Comparison of ENCODE assay signal across 2 cellular contexts in the genomic region with DNA sequence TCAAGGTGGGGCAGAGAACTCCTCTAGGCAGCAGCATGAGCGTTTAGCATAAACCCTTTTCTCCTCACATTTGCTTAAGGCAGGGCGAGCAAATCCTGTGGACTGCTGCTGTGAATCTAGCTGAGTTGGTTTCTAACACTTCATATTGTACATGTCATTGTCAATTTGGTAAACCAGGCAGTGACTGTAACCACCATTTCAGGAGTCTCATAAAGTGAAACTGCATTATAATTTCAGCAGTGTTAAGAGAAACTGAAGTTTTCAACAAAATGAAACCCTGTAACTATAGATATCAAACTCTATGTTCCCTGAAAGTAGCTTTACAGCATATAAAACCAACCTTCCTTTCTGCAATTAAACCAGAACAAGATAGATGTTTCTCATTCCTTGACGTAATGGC.
TF ChIP-seq lines count a peak whose summit lies in the region.

No MANE protein-coding gene starts in this region.

TF ChIP-seq in GM23338, 12 proteins besides CTCF, POLR2A, EP300 and RAD21 (continues in another document):
- TF ChIP-seq, protein P1, sequence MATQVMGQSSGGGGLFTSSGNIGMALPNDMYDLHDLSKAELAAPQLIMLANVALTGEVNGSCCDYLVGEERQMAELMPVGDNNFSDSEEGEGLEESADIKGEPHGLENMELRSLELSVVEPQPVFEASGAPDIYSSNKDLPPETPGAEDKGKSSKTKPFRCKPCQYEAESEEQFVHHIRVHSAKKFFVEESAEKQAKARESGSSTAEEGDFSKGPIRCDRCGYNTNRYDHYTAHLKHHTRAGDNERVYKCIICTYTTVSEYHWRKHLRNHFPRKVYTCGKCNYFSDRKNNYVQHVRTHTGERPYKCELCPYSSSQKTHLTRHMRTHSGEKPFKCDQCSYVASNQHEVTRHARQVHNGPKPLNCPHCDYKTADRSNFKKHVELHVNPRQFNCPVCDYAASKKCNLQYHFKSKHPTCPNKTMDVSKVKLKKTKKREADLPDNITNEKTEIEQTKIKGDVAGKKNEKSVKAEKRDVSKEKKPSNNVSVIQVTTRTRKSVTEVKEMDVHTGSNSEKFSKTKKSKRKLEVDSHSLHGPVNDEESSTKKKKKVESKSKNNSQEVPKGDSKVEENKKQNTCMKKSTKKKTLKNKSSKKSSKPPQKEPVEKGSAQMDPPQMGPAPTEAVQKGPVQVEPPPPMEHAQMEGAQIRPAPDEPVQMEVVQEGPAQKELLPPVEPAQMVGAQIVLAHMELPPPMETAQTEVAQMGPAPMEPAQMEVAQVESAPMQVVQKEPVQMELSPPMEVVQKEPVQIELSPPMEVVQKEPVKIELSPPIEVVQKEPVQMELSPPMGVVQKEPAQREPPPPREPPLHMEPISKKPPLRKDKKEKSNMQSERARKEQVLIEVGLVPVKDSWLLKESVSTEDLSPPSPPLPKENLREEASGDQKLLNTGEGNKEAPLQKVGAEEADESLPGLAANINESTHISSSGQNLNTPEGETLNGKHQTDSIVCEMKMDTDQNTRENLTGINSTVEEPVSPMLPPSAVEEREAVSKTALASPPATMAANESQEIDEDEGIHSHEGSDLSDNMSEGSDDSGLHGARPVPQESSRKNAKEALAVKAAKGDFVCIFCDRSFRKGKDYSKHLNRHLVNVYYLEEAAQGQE (IDR thresholded peaks at IDR 0.05; ENCODE audit: unreplicated experiment), result no peak
- no peak for TF ChIP-seq EZH2 (IDR thresholded peaks at IDR 0.05; ENCODE audit: low read depth, unreplicated experiment)
- TF ChIP-seq, protein P2, sequence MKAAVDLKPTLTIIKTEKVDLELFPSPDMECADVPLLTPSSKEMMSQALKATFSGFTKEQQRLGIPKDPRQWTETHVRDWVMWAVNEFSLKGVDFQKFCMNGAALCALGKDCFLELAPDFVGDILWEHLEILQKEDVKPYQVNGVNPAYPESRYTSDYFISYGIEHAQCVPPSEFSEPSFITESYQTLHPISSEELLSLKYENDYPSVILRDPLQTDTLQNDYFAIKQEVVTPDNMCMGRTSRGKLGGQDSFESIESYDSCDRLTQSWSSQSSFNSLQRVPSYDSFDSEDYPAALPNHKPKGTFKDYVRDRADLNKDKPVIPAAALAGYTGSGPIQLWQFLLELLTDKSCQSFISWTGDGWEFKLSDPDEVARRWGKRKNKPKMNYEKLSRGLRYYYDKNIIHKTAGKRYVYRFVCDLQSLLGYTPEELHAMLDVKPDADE (IDR thresholded peaks at IDR 0.05), result no peak
- no peak for TF ChIP-seq POLR2AphosphoS5 (IDR thresholded peaks at IDR 0.05; ENCODE audit: low read depth)
- no peak for TF ChIP-seq EZH2phosphoT487 (IDR thresholded peaks at IDR 0.05; ENCODE audit: unreplicated experiment)
- TF ChIP-seq ZNF331 (CRISPR knock-in tag; IDR thresholded peaks at IDR 0.05; ENCODE audit: low read depth), result no peak
- TF ChIP-seq, protein P3, sequence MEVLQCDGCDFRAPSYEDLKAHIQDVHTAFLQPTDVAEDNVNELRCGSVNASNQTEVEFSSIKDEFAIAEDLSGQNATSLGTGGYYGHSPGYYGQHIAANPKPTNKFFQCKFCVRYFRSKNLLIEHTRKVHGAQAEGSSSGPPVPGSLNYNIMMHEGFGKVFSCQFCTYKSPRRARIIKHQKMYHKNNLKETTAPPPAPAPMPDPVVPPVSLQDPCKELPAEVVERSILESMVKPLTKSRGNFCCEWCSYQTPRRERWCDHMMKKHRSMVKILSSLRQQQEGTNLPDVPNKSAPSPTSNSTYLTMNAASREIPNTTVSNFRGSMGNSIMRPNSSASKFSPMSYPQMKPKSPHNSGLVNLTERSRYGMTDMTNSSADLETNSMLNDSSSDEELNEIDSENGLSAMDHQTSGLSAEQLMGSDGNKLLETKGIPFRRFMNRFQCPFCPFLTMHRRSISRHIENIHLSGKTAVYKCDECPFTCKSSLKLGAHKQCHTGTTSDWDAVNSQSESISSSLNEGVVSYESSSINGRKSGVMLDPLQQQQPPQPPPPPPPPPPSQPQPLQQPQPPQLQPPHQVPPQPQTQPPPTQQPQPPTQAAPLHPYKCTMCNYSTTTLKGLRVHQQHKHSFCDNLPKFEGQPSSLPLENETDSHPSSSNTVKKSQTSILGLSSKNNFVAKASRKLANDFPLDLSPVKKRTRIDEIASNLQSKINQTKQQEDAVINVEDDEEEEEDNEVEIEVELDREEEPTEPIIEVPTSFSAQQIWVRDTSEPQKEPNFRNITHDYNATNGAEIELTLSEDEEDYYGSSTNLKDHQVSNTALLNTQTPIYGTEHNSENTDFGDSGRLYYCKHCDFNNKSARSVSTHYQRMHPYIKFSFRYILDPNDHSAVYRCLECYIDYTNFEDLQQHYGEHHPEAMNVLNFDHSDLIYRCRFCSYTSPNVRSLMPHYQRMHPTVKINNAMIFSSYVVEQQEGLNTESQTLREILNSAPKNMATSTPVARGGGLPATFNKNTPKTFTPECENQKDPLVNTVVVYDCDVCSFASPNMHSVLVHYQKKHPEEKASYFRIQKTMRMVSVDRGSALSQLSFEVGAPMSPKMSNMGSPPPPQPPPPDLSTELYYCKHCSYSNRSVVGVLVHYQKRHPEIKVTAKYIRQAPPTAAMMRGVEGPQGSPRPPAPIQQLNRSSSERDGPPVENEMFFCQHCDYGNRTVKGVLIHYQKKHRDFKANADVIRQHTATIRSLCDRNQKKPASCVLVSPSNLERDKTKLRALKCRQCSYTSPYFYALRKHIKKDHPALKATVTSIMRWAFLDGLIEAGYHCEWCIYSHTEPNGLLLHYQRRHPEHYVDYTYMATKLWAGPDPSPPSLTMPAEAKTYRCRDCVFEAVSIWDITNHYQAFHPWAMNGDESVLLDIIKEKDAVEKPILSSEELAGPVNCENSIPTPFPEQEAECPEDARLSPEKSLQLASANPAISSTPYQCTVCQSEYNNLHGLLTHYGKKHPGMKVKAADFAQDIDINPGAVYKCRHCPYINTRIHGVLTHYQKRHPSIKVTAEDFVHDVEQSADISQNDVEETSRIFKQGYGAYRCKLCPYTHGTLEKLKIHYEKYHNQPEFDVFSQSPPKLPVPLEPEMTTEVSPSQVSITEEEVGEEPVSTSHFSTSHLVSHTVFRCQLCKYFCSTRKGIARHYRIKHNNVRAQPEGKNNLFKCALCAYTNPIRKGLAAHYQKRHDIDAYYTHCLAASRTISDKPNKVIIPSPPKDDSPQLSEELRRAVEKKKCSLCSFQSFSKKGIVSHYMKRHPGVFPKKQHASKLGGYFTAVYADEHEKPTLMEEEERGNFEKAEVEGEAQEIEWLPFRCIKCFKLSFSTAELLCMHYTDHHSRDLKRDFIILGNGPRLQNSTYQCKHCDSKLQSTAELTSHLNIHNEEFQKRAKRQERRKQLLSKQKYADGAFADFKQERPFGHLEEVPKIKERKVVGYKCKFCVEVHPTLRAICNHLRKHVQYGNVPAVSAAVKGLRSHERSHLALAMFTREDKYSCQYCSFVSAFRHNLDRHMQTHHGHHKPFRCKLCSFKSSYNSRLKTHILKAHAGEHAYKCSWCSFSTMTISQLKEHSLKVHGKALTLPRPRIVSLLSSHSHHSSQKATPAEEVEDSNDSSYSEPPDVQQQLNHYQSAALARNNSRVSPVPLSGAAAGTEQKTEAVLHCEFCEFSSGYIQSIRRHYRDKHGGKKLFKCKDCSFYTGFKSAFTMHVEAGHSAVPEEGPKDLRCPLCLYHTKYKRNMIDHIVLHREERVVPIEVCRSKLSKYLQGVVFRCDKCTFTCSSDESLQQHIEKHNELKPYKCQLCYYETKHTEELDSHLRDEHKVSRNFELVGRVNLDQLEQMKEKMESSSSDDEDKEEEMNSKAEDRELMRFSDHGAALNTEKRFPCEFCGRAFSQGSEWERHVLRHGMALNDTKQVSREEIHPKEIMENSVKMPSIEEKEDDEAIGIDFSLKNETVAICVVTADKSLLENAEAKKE (CRISPR knock-in tag; IDR thresholded peaks at IDR 0.05), result no peak
- no peak for TF ChIP-seq CREB1 (CRISPR knock-in tag; IDR thresholded peaks at IDR 0.05; ENCODE audit: low read depth)
- no peak for TF ChIP-seq STAT1 (IDR thresholded peaks at IDR 0.05; ENCODE audit: unreplicated experiment)
- no peak for TF ChIP-seq ZNF114 (CRISPR knock-in tag; IDR thresholded peaks at IDR 0.05)

TF ChIP-seq in K562, 482 proteins besides CTCF, POLR2A, EP300 and RAD21 (continued from another document):
- no peak for TF ChIP-seq NONO (IDR thresholded peaks at IDR 0.05; ENCODE audit: low read depth in 2 of 2, low read length in 1 of 2)
- no peak for TF ChIP-seq EWSR1 (IDR thresholded peaks at IDR 0.05; ENCODE audit: borderline replicate concordance, low read depth, partially characterized antibody)
- no peak for TF ChIP-seq FOXK1 (CRISPR knock-in tag; IDR thresholded peaks at IDR 0.05; ENCODE audit: borderline replicate concordance)
- no peak for TF ChIP-seq STAT5A (IDR thresholded peaks at IDR 0.05; ENCODE audit: borderline replicate concordance, low read length)
- TF ChIP-seq ZNF3 (CRISPR knock-in tag; IDR thresholded peaks at IDR 0.05), result no peak
- no peak for TF ChIP-seq SMARCE1 (IDR thresholded peaks at IDR 0.05)
- TF ChIP-seq ZC3H11A (IDR thresholded peaks at IDR 0.05; ENCODE audit: low read depth, low read length), result no peak
- no peak for TF ChIP-seq ZNF12 (CRISPR knock-in tag; IDR thresholded peaks at IDR 0.05)
